ENCODE assay signal across 22 cellular contexts in the genomic region with DNA sequence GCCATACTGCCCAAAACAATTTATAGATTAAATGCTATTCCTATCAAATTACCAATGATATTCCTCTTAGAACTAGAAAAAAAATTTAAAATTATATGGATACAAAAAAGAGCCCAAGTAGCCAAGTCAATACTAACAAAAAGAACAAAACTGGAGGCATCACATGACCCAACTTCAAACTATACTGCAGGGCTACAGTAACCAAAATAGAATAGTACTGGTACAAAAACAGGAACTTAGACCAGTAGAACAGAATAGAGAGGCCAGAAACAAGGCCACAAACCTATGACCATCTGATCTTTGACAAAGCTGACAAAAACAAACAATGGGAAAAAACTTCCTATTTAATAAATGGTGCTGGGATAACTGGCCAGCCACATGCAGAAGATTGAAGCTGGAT.
"Had no signal": no experiment of that assay in that cellular context is flagged by ENCODE, and none has a peak within 500 bp of the region (broad histone marks: within the 10 kb centered on the region; RNA-seq: fewer than 3 reads in every experiment).

No MANE protein-coding gene starts in this region.

- H3K27me3 ChIP-seq: body of pancreas, spleen, upper lobe of left lung had no signal

- FAIRE-seq: frontal cortex, keratinocyte had no signal

- H3K4me1 ChIP-seq: body of pancreas, spleen, upper lobe of left lung had no signal

- H3K36me3 ChIP-seq: spleen, thoracic aorta, upper lobe of left lung had no signal

- H3K27ac ChIP-seq: body of pancreas, spleen, thoracic aorta, upper lobe of left lung had no signal

- H3K4me3 ChIP-seq: body of pancreas, lung, spleen, thoracic aorta, upper lobe of left lung had no signal

- DNase-seq: activated CD4-positive, alpha-beta T cell treated with anti-CD3 and anti-CD28 coated beads, Interleukin-2, amount 10 ng/mL, durations not matched to agents 7 days and 5 days; activated CD8-positive, alpha-beta T cell treated with anti-CD3 and anti-CD28 coated beads, Interleukin-2, amount 10 ng/mL, durations not matched to agents 7 days and 5 days; activated naive CD4-positive, alpha-beta T cell treated with Interleukin-2 at 50 U/mL for 16 hours; activated naive CD8-positive, alpha-beta T cell treated with anti-CD3 and anti-CD28 coated beads, Interleukin-2, amount 10 ng/mL, durations not matched to agents 7 days and 5 days; activated T-cell treated with anti-CD3 and anti-CD28 coated beads, Interleukin-2, amount 50 U/mL, for 24 hours; body of pancreas; caudate nucleus; erythroblast; hypothalamus; nephron progenitor cell; occipital lobe; posterior cingulate gyrus; retina; spleen; stimulated activated CD4-positive, alpha-beta T cell treated with anti-CD3 and anti-CD28 coated beads, Interleukin-4, amount 100 ng/mL, for 4 hours; upper lobe of left lung had no signal

- ATAC-seq: activated CD4-positive, CD25-positive, alpha-beta regulatory T cell treated with anti-CD3 and anti-CD28 coated beads, Interleukin-2, amount 50 U/mL, for 24 hours; activated CD8-positive, alpha-beta T cell treated with anti-CD3 and anti-CD28 coated beads, Interleukin-2, amount 10 ng/mL, durations not matched to agents 7 days and 5 days; body of pancreas; stimulated activated memory B cell treated with anti-CD40 and anti-IgM and Interleukin-4, amounts not matched to agents 10 μg/mL and 1 μg/mL and 100 μg/mL, for 72 hours had no signal

- H3K9me3 ChIP-seq: body of pancreas, thoracic aorta, upper lobe of left lung had no signal
